Comparison of ENCODE assay signal across 1 cellular context in genomic region chrX:12139934-12140611, GRCh38.
TF ChIP-seq lines count a peak whose summit lies in the region.

No MANE protein-coding gene starts in this region.

TF ChIP-seq in GM23338, 12 proteins besides CTCF, POLR2A, EP300 and RAD21 (continued from another document):
- TF ChIP-seq REST (IDR thresholded peaks at IDR 0.05; ENCODE audit: unreplicated experiment) (no peak), POLR2AphosphoS5 (IDR thresholded peaks at IDR 0.05; ENCODE audit: low read depth) (no peak), NANOG (IDR thresholded peaks at IDR 0.05; ENCODE audit: borderline replicate concordance) (no peak), ZNF331 (CRISPR knock-in tag; IDR thresholded peaks at IDR 0.05; ENCODE audit: low read depth) (no peak), EZH2 (IDR thresholded peaks at IDR 0.05; ENCODE audit: low read depth, unreplicated experiment) (no peak), ZNF462 (CRISPR knock-in tag; IDR thresholded peaks at IDR 0.05) (no peak)
